In genomic region chr5:132674671-132675506, GRCh38 we compare ENCODE assay signal across 1 cellular context.
TF ChIP-seq lines count a peak whose summit lies in the region.

No MANE protein-coding gene starts in this region.

TF ChIP-seq in GM12878, 131 proteins besides CTCF, POLR2A, EP300 and RAD21 (continued from another document and continues in another):
- TF ChIP-seq ZBTB11 (CRISPR knock-in tag; IDR thresholded peaks at IDR 0.05) (no peak), SIN3A (IDR thresholded peaks at IDR 0.05; ENCODE audit: low read depth, low read length) (0 out of 2 replicates have a peak, but pooled peaks have one; percentile 70), POU2F2 (IDR thresholded peaks at IDR 0.05; ENCODE audit: borderline replicate concordance, low read depth, low read length) (peak; percentile 80; the same call in 1 of the 3 replicates), TARDBP (IDR thresholded peaks at IDR 0.05; ENCODE audit: borderline replicate concordance) (no peak), E4F1 (IDR thresholded peaks at IDR 0.05; ENCODE audit: borderline replicate concordance, partially characterized antibody) (no peak), REST (IDR thresholded peaks at IDR 0.05; ENCODE audit: low read depth, low read length) (no peak), HDGF (IDR thresholded peaks at IDR 0.05) (no peak), MXI1 (IDR thresholded peaks at IDR 0.05; ENCODE audit: low read depth, low read length) (peak; percentile 77; the same call in 1 of the 2 replicates), BCLAF1 (IDR thresholded peaks at IDR 0.05) (no peak), USF2 (IDR thresholded peaks at IDR 0.05; ENCODE audit: borderline replicate concordance, low read depth, low read length) (no peak; the same call in 1 of the 2 replicates), ZNF622 (IDR thresholded peaks at IDR 0.05) (no peak), PAX5 (IDR thresholded peaks at IDR 0.05; ENCODE audit: borderline replicate concordance, low read depth, low read length) (peak; percentile 78), SMC3 (IDR thresholded peaks at IDR 0.05; ENCODE audit: borderline replicate concordance, low read length) (no peak; the same call in 1 of the 2 replicates), CBX3 (IDR thresholded peaks at IDR 0.05; ENCODE audit: borderline replicate concordance, low read depth) (no peak), ATF2 (IDR thresholded peaks at IDR 0.05; ENCODE audit: low read length) (peak; percentile 79; the same call in 1 of the 2 replicates), MAX (IDR thresholded peaks at IDR 0.05; ENCODE audit: low read depth, low read length) (no peak), ZNF217 (IDR thresholded peaks at IDR 0.05) (no peak), WRNIP1 (IDR thresholded peaks at IDR 0.05; ENCODE audit: borderline replicate concordance, low read depth, low read length) (no peak), SMAD5 (IDR thresholded peaks at IDR 0.05; ENCODE audit: low read depth) (no peak), KLF5 (IDR thresholded peaks at IDR 0.05; ENCODE audit: partially characterized antibody) (peak; percentile 21), EGR1 (IDR thresholded peaks at IDR 0.05; ENCODE audit: borderline replicate concordance in 1 of 2, low read depth in 2 of 2, low read length in 2 of 2) (no peak), SREBF2 (IDR thresholded peaks at IDR 0.05; ENCODE audit: low read length) (no peak), JUND (IDR thresholded peaks at IDR 0.05; ENCODE audit: low read depth, low read length) (no peak), CUX1 (IDR thresholded peaks at IDR 0.05; ENCODE audit: insufficient replicate concordance, low read depth, low read length) (peak; percentile 98), BMI1 (IDR thresholded peaks at IDR 0.05; ENCODE audit: borderline replicate concordance) (no peak), STAT1 (conservative IDR thresholded peaks at IDR 0.05) (no peak), TCF3 (IDR thresholded peaks at IDR 0.05; ENCODE audit: borderline replicate concordance, insufficient read depth, low read depth, low read length) (0 out of 2 replicates have a peak, but pooled peaks have one; percentile 8), PRDM15 (CRISPR knock-in tag; IDR thresholded peaks at IDR 0.05) (no peak), RFX5 (IDR thresholded peaks at IDR 0.05; ENCODE audit: low read depth, low read length) (no peak), IKZF1 (conservative IDR thresholded peaks at IDR 0.05) (peak; percentile 92)
